ENCODE assay signal across 12 cellular contexts in the genomic region with DNA sequence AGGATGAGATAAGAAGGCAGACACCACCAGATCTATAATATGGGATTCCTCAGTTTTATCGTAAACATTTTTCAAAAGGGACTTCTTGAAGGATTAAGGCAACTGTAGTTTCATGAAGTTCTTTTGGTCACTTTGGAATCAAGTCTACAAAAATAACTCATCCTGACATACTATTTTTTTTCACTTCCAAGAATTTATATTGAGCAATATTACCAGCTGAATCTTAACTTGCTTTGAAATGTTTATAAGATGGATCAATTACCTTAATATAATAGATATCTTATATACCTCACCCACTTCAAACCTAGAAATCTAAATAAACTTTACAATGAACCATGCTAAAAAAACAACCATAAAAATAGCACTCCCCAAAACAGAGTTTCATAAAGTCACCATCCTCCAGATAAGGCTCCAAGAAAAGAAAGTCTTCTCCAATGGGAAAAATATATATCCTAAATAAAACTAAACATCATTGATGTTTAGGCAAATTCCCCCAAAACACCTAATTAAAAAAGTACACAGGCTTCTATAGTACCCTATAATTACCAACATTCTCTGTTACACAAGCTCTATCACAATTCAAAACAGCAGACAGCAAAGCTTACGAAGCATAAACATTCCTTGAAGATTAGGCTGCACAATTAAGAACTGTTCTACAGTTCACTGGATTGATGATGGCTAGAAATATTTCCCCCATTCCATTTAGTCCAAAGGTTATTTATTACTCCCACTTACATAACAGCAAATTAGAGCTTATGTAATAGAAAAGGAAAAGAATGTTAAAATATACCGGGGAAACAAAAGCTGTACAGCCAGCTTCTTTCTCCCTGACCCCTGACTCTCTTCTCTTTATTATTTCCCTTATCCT. TPM values are rescaled to one million over a fixed set of nuclear protein-coding genes. Genes with fewer than 3 reads are reported as not detected.
DNase-seq lines count a peak whose midpoint lies in the region; ATAC-seq, FAIRE-seq and TF ChIP-seq lines count a peak whose summit lies in the region.
"Had no signal": no experiment of that assay in that cellular context is flagged by ENCODE, and none has a peak within 500 bp of the region (broad histone marks: within the 10 kb centered on the region; RNA-seq: fewer than 3 reads in every experiment).

No MANE protein-coding gene starts in this region.

- peaks cover 27% of the 10 kb centered on the region for H3K4me1 Mint-ChIP-seq in MCF 10A (ENCODE audit: insufficient read depth, unreplicated experiment)
- H3K4me1 Mint-ChIP-seq: activated naive CD4-positive, alpha-beta T cell treated with anti-CD3 and anti-CD28 coated beads, Interleukin-2, amount 50 U/mL, for 24 hours had no signal

- TF ChIP-seq CTCF in MCF 10A (IDR thresholded peaks at IDR 0.05; ENCODE audit: unreplicated experiment) (no peak), left lung (IDR thresholded peaks at IDR 0.05) (no peak), MM.1S (IDR thresholded peaks at IDR 0.05; ENCODE audit: low read length) (no peak)

- no TSS peak for BruUV-seq in MCF 10A (replicated peaks; lab: Mats Ljungman, UMichigan)

- H3K79me2 ChIP-seq in GM23248 (ENCODE audit: insufficient read depth): peaks cover 82% of the 10 kb centered on the region
- no peaks in the 10 kb centered on the region for H3K79me2 ChIP-seq in MM.1S (ENCODE audit: low read length)

- no peak overlapping the region for H3K4me3 Mint-ChIP-seq in MCF 10A (ENCODE audit: unreplicated experiment)
- H3K4me3 Mint-ChIP-seq: activated naive CD4-positive, alpha-beta T cell treated with anti-CD3 and anti-CD28 coated beads, Interleukin-2, amount 50 U/mL, for 24 hours had no signal

- H4K20me1 ChIP-seq in GM23248 (ENCODE audit: insufficient read depth) (no peaks in the 10 kb centered on the region), MM.1S (ENCODE audit: insufficient read depth, low read length) (no peaks in the 10 kb centered on the region)

- H3K4me3 ChIP-seq in GM23248 (peak overlapping the region; percentile 39), left lung (no peak overlapping the region), subcutaneous abdominal adipose tissue (ENCODE audit: low read depth in 1 of 5, low read length in 5 of 5) (peak overlapping the region in 1 of 5 donors; percentile 6), MM.1S (ENCODE audit: low read length) (no peak overlapping the region)

- peak overlapping the region; percentile 71 for H3K27ac ChIP-seq in GM23248
- peak overlapping the region; percentile 53 to 61 for H3K27ac ChIP-seq in left lung
- H3K27ac ChIP-seq in subcutaneous abdominal adipose tissue (ENCODE audit: low read depth, low read length): peak overlapping the region; percentile 94
- no peak overlapping the region for H3K27ac ChIP-seq in MM.1S (ENCODE audit: low read length)

- no peaks in the 10 kb centered on the region for H3K9me3 ChIP-seq in GM23248 (ENCODE audit: low read depth)
- no peaks in the 10 kb centered on the region for H3K9me3 ChIP-seq in left lung
- no peaks in the 10 kb centered on the region for H3K9me3 ChIP-seq in subcutaneous abdominal adipose tissue (ENCODE audit: control insufficient read depth in 5 of 5, low read length in 5 of 5)
- no peaks in the 10 kb centered on the region for H3K9me3 ChIP-seq in MM.1S (replicated peaks; ENCODE audit: insufficient read depth, low read length)

- H3K27ac Mint-ChIP-seq in MCF 10A (ENCODE audit: low read depth, unreplicated experiment): peak overlapping the region; percentile 40
- H3K27ac Mint-ChIP-seq: activated naive CD4-positive, alpha-beta T cell treated with anti-CD3 and anti-CD28 coated beads, Interleukin-2, amount 50 U/mL, for 24 hours had no signal

- no peak for FAIRE-seq in GM19239 (lab: Jason Lieb, UNC)

- H2AFZ ChIP-seq in GM23248 (no peak overlapping the region), MM.1S (ENCODE audit: low read length) (no peak overlapping the region)

- 0 out of 2 replicates have a peak, but pooled peaks cover 6% of the 10 kb centered on the region for H3K36me3 ChIP-seq in GM23248 (ENCODE audit: low read depth)
- H3K36me3 ChIP-seq in left lung: no peaks in the 10 kb centered on the region
- H3K36me3 ChIP-seq in subcutaneous abdominal adipose tissue (ENCODE audit: control insufficient read depth in 5 of 5, insufficient read depth in 5 of 5, low read length in 5 of 5): no peaks in the 10 kb centered on the region
- H3K36me3 ChIP-seq in MM.1S (replicated peaks; ENCODE audit: insufficient read depth, low read length): no peaks in the 10 kb centered on the region

- no peaks in the 10 kb centered on the region for H3K9me2 ChIP-seq in GM23248 (ENCODE audit: insufficient read depth)
- H3K9me2 ChIP-seq in MM.1S (replicated peaks; ENCODE audit: insufficient read depth, low read length): no peaks in the 10 kb centered on the region

- CTCF ChIA-PET in MCF 10A (lab: Yijun Ruan, JAX): interaction anchor here (1.1 to 1.4 kb wide), 5 partner anchors 9 to 161 kb away, joined by 3 to 6 read pairs (median 4); no protein-coding TSS in a partner anchor

- in situ Hi-C loops in GM23248 (cut with MboI): no loop called here
- in situ Hi-C loops in ACHN (cut with HindIII; ENCODE audit: low pct_ligation_motif_present, low pct_unique_long_range_greater_than_20kb, low sequenced_read_pairs): no loop called here

- DNase-seq in GM23248: peak; percentile 70
- no peak for DNase-seq in MCF 10A (ENCODE audit: unreplicated experiment)
- no peak for DNase-seq in left lung
- no peak for DNase-seq in DMS53 treated with DMSO at 0.1 percent for 48 hours (lab: John Stamatoyannopoulos, UW; ENCODE audit: unreplicated experiment)
- DNase-seq in ACHN: no peak
- no peak for DNase-seq in GM19239 (ENCODE audit: insufficient read length, low spot score)
- DNase-seq in MM.1S: no peak
- DNase-seq: DMS153, H7, NCI-H1436 treated with DMSO at 0.1 percent for 48 hours had no signal

- peaks cover 4% of the 10 kb centered on the region for H3K36me3 Mint-ChIP-seq in MCF 10A (ENCODE audit: insufficient read depth, unreplicated experiment)
- H3K36me3 Mint-ChIP-seq: activated naive CD4-positive, alpha-beta T cell treated with anti-CD3 and anti-CD28 coated beads, Interleukin-2, amount 50 U/mL, for 24 hours had no signal

- intact Hi-C loops in MCF 10A (cut with micrococcal nuclease) (no loop called here), left lung (cut with DNase I) (no loop called here)

- POLR2A ChIA-PET in MCF 10A (lab: Yijun Ruan, JAX): interaction anchor here (0.6 to 2.6 kb wide), 10 partner anchors 9 to 616 kb away, joined by 3 to 10 read pairs (median 4); a partner anchor contains a TSS

- H3K27me3 ChIP-seq in GM23248 (replicated peaks; ENCODE audit: insufficient read depth): no peaks in the 10 kb centered on the region
- peaks cover 0 to 37% of the 10 kb centered on the region in 2 donors for H3K27me3 ChIP-seq in left lung
- H3K27me3 ChIP-seq in subcutaneous abdominal adipose tissue (ENCODE audit: control insufficient read depth in 5 of 5, insufficient read depth in 4 of 5, low read length in 5 of 5): no peaks in the 10 kb centered on the region
- H3K27me3 ChIP-seq in MM.1S (replicated peaks; ENCODE audit: insufficient read depth, low read length): no peaks in the 10 kb centered on the region

- 2 to 8% methylated on average over 3 of the region's 3 CpGs for WGBS in GM23248 (ENCODE audit: low coverage in 1 of 2, low lambda C conversion rate in 2 of 2, missing lambda C conversion rate in 2 of 2), 2 experiments

- no peaks in the 10 kb centered on the region for H3K9me3 Mint-ChIP-seq in MCF 10A (ENCODE audit: unreplicated experiment)
- H3K9me3 Mint-ChIP-seq: activated naive CD4-positive, alpha-beta T cell treated with anti-CD3 and anti-CD28 coated beads, Interleukin-2, amount 50 U/mL, for 24 hours had no signal

- H3K4me2 ChIP-seq in GM23248 (ENCODE audit: unreplicated experiment) (peak overlapping the region; percentile 75), MM.1S (ENCODE audit: low read depth, low read length) (no peak overlapping the region)

- H3F3A ChIP-seq in GM23248 (ENCODE audit: insufficient read depth): peaks cover 47% of the 10 kb centered on the region
- H3F3A ChIP-seq in MM.1S (ENCODE audit: insufficient read depth, low read length): no peaks in the 10 kb centered on the region

- H3K4me1 ChIP-seq in GM23248 (ENCODE audit: insufficient read depth) (peaks cover 48% of the 10 kb centered on the region), left lung (peaks cover 0 to 23% of the 10 kb centered on the region in 2 donors), subcutaneous abdominal adipose tissue (ENCODE audit: control insufficient read depth in 5 of 5, insufficient read depth in 5 of 5, low read length in 5 of 5) (peaks cover 0 to 43% (median 31%) of the 10 kb centered on the region in 5 donors), MM.1S (ENCODE audit: low read length) (no peaks in the 10 kb centered on the region)

- H3K27me3 Mint-ChIP-seq in MCF 10A (ENCODE audit: insufficient read depth, unreplicated experiment): no peaks in the 10 kb centered on the region

- no peak for ATAC-seq in left lung

- peak overlapping the region; percentile 34; the same call in 1 of the 2 replicates for H3K9ac ChIP-seq in GM23248
- H3K9ac ChIP-seq in subcutaneous abdominal adipose tissue (ENCODE audit: low read length in 5 of 5): peak overlapping the region in 4 of 5 donors; percentile 39 to 85 (median 51)
- no peak overlapping the region for H3K9ac ChIP-seq in MM.1S (ENCODE audit: low read length)

RNA-seq across cellular contexts. Expression of a gene that starts 49.6 kb away (rescaled TPM):
- 47.0 and 64.0 TPM in 2 replicates for total RNA-seq in GM23248 (2014; rRNA removed; shearing (Covaris generic))
- polyA plus RNA-seq in GM23248 (2016; fragmentation: Nextera tagmentation; extraction: Ambion mirVana): 128 and 135 TPM in 2 replicates
- 32.6 and 37.0 TPM in 2 replicates for total RNA-seq in MCF 10A (2022)
- 10 to 100 TPM; 43.2 to 45.2 TPM for total RNA-seq in left lung
